In the genomic region with DNA sequence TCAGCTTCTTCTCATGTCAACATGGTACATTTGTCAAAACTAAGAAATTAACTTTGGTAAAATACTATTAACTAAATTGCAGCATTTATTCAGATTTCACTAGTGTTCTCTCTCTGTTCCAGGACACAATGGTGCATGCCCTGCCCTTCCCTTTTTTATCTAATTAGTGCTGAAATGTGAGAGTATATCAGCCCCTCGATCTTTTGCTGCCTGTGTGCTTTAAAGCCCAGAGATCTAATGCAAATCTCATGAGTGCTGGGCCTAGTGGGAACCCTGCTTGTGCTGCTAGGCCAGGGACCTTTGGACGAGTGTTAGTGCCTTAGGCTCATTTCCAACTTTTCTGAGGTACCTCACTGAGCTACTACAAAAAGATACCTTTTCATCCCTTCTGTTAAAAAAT, we compare ENCODE assay signal across 31 cellular contexts.
"Had no signal": no experiment of that assay in that cellular context is flagged by ENCODE, and none has a peak within 500 bp of the region (broad histone marks: within the 10 kb centered on the region; RNA-seq: fewer than 3 reads in every experiment).

No MANE protein-coding gene starts in this region.

- DNase-seq: effector CD8-positive, alpha-beta T cell; endodermal cell; foreskin fibroblast; gastrocnemius medialis; heart left ventricle; kidney; mesenchymal stem cell; midbrain; naive thymus-derived CD4-positive, alpha-beta T cell; stimulated activated CD4-positive, alpha-beta T cell treated with anti-CD3 and anti-CD28 coated beads, Interleukin-12 subunit alpha, Interleukin-12 subunit beta, amount 100 ng/mL, for 4 hours; stimulated activated CD4-positive, alpha-beta T cell treated with anti-CD3 and anti-CD28 coated beads, Interleukin-1b, Interleukin-23, amount 100 ng/mL, for 48 hours; stimulated activated CD4-positive, alpha-beta T cell treated with anti-CD3 and anti-CD28 coated beads, Interleukin-4, amount 100 ng/mL, for 1 hour; stimulated activated CD8-positive, alpha-beta memory T cell treated with anti-CD3 and anti-CD28 coated beads, Interleukin-4, amount 100 ng/mL, for 48 hours; stimulated activated naive CD4-positive, alpha-beta T cell; stimulated activated naive CD8-positive, alpha-beta T cell treated with anti-CD3 and anti-CD28 coated beads, Interleukin-15, amount 100 ng/mL, for 72 hours; transverse colon; upper lobe of right lung; uterus had no signal

- H3K4me3 Mint-ChIP-seq: dendritic cell treated with granulocyte-macrophage colony-stimulating factor and Interleukin-4, amounts not matched to agents 40 ng/mL and 50 ng/mL, for 4 days; endodermal cell; naive thymus-derived CD4-positive, alpha-beta T cell; nephron; neural progenitor cell; stimulated activated naive CD8-positive, alpha-beta T cell treated with anti-CD3 and anti-CD28 coated beads, Interleukin-15, amount 100 ng/mL, for 72 hours had no signal

- H3K9me3 ChIP-seq: gastrocnemius medialis, heart left ventricle, prostate gland, right atrium auricular region, suprapubic skin, transverse colon, upper lobe of right lung, uterus had no signal

- H3K27me3 ChIP-seq: gastrocnemius medialis, heart left ventricle, hepatocyte, neural progenitor cell, right atrium auricular region, suprapubic skin, transverse colon, upper lobe of right lung, uterus had no signal

- H2AFZ ChIP-seq: hepatocyte, neural progenitor cell, parathyroid adenoma had no signal

- H3K27me3 Mint-ChIP-seq: dendritic cell treated with granulocyte-macrophage colony-stimulating factor and Interleukin-4, amounts not matched to agents 40 ng/mL and 50 ng/mL, for 4 days had no signal

- H3K27ac Mint-ChIP-seq: dendritic cell treated with granulocyte-macrophage colony-stimulating factor and Interleukin-4, amounts not matched to agents 40 ng/mL and 50 ng/mL, for 4 days; endodermal cell; nephron; neural progenitor cell; stimulated activated naive CD8-positive, alpha-beta T cell treated with anti-CD3 and anti-CD28 coated beads, Interleukin-15, amount 100 ng/mL, for 72 hours had no signal

- H3K9me3 Mint-ChIP-seq: dendritic cell treated with granulocyte-macrophage colony-stimulating factor and Interleukin-4, amounts not matched to agents 40 ng/mL and 50 ng/mL, for 4 days; endodermal cell; naive thymus-derived CD4-positive, alpha-beta T cell; nephron; neural progenitor cell; stimulated activated naive CD8-positive, alpha-beta T cell treated with anti-CD3 and anti-CD28 coated beads, Interleukin-15, amount 100 ng/mL, for 72 hours had no signal

- H3K27ac ChIP-seq: epithelial cell of prostate, gastrocnemius medialis, heart left ventricle, hepatocyte, neural progenitor cell, parathyroid adenoma, prostate gland, right atrium auricular region, suprapubic skin, transverse colon, upper lobe of right lung, uterus had no signal

- H3K4me3 ChIP-seq: gastrocnemius medialis, heart left ventricle, hepatocyte, neural progenitor cell, prostate gland, right atrium auricular region, smooth muscle cell, suprapubic skin, transverse colon, upper lobe of right lung, uterus had no signal

- H3K9ac ChIP-seq: neural progenitor cell, parathyroid adenoma had no signal

- H3K4me1 ChIP-seq: gastrocnemius medialis, parathyroid adenoma, prostate gland, right atrium auricular region, suprapubic skin, transverse colon, upper lobe of right lung, uterus had no signal

- H3K36me3 ChIP-seq: gastrocnemius medialis, heart left ventricle, neural progenitor cell, prostate gland, right atrium auricular region, suprapubic skin, transverse colon, upper lobe of right lung, uterus had no signal

- H3K4me2 ChIP-seq: hepatocyte, neural progenitor cell, smooth muscle cell had no signal

- H3K79me2 ChIP-seq: hepatocyte, parathyroid adenoma had no signal

- H3K36me3 Mint-ChIP-seq: naive thymus-derived CD4-positive, alpha-beta T cell; neural progenitor cell had no signal

- ATAC-seq: esophagus mucosa; gastrocnemius medialis; heart left ventricle; left lobe of liver; naive thymus-derived CD4-positive, alpha-beta T cell; sciatic nerve; stimulated activated naive CD8-positive, alpha-beta T cell treated with anti-CD3 and anti-CD28 coated beads, Interleukin-15, amount 100 ng/mL, for 72 hours; upper lobe of right lung had no signal
